In the genomic region with DNA sequence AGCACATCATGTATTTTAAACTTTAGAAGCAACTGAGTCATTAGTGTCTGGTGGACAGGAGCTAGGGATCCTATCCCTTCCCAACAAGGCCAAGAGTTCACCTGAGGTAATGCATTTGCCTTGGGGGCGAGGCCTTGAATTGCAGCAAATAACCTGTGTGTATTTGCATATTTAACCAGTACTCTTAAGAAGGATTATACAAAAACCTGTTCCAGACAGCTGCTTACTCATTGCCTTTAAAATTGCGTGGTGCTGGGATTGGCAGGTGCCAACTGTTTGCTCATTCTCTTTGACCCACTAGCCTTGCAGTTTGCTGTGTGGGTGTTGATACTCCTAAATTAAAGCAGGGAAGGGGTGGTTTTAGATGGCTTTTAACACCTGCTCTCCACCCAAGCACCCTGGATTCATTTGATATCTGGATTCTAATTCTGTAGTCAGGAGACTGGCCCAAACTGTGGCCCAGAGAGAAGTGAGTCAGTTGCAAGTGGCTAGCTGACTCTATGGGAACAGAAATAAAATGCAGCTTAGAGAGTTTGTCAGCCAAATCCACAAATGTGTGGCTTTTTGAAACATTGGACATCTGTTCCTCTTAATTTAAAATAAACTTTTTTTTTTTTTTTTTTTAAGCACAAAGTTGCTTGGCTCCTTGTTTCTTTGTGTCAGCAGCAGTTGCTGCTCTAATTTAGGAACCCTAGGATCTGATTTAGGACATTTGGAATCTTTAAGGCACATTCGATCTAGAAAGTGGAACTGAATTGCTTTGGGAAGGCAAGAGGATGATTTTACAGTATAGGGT, we compare ENCODE assay signal across 8 cellular contexts. TPM values are rescaled to one million over a fixed set of nuclear protein-coding genes. Genes with fewer than 3 reads are reported as not detected.
A peak's percentile ranks its signal among the peaks of the same experiment; 100 is the strongest.
DNase-seq lines count a peak whose midpoint lies in the region; ATAC-seq and TF ChIP-seq lines count a peak whose summit lies in the region.

No MANE protein-coding gene starts in this region.

- H3K9me3 ChIP-seq in AG04450 (ENCODE audit: control insufficient read depth, insufficient read depth, low read length) (no peaks in the 10 kb centered on the region), H9 (ENCODE audit: control insufficient read depth, low read depth, low read length) (no peaks in the 10 kb centered on the region)

- no peak overlapping the region for H3K4ac ChIP-seq in H9 (ENCODE audit: low read depth, low read length)

- H3K79me1 ChIP-seq in H9 (ENCODE audit: insufficient read depth, low read depth, low read length, poor library complexity, severe bottlenecking) = no peaks in the 10 kb centered on the region

- H2BK20ac ChIP-seq in H9 (ENCODE audit: low read depth, low read length, poor library complexity, severe bottlenecking) = no peak overlapping the region

- no peak overlapping the region for H2BK120ac ChIP-seq in H9 (ENCODE audit: low read depth, low read length, poor library complexity, severe bottlenecking)

- H3K4me3 ChIP-seq in AG04450 (ENCODE audit: low read depth, low read length) (no peak overlapping the region), skin epidermis (no peak overlapping the region)

- H3K9ac ChIP-seq in H9 (ENCODE audit: extremely low read depth, insufficient read length, low read length) = no peak overlapping the region

- H4K20me1 ChIP-seq in H9 (ENCODE audit: control insufficient read depth, insufficient read depth, insufficient read length) = no peaks in the 10 kb centered on the region

- peak overlapping the region; percentile 71 to 84 (median 79); a peak in 4 of 7 replicates for H3K27ac Mint-ChIP-seq in H9

- no peak overlapping the region for H4K5ac ChIP-seq in H9 (ENCODE audit: insufficient read length, low read depth, low read length)

- H3K4me2 ChIP-seq in H9 (ENCODE audit: insufficient read depth, insufficient read length, low read length) = no peak overlapping the region

- peaks cover 16 to 21% (median 21%) of the 10 kb centered on the region in 3 experiments; a peak in 6 of 7 replicates for H3K36me3 Mint-ChIP-seq in H9 (ENCODE audit: insufficient read depth in 1 of 3, low read depth in 3 of 3)

- H3K27me3 ChIP-seq in AG04450 (ENCODE audit: control insufficient read depth, insufficient read depth, low read length) = no peaks in the 10 kb centered on the region
- no peaks in the 10 kb centered on the region for H3K27me3 ChIP-seq in H9 (ENCODE audit: insufficient read depth, low read length)

- no peak overlapping the region for H4K91ac ChIP-seq in H9 (ENCODE audit: insufficient read length, low read depth, low read length)

- H3K79me2 ChIP-seq in H9 (ENCODE audit: insufficient read depth, low read length) = no peaks in the 10 kb centered on the region

- TF ChIP-seq CTCF in AG04450 (IDR thresholded peaks at IDR 0.05; ENCODE audit: low read depth, low read length) (no peak), H9 (conservative IDR thresholded peaks at IDR 0.05) (no peak)

- H2AK5ac ChIP-seq in H9 (ENCODE audit: insufficient read length, low read length) = no peak overlapping the region

- peaks cover 39 to 63% of the 10 kb centered on the region in 2 experiments for H3K4me1 Mint-ChIP-seq in H9

- no peak overlapping the region for H3K18ac ChIP-seq in H9 (ENCODE audit: insufficient read length, low read depth, low read length)

- POLR2A ChIA-PET in AG04450 (lab: Yijun Ruan, JAX) = interaction anchor here (0.6 to 10.8 kb wide), 7 partner anchors 8 to 92 kb away, joined by 3 to 221 read pairs (median 5); no protein-coding TSS in a partner anchor

- peaks cover 7% of the 10 kb centered on the region for H3K4me1 ChIP-seq in H9 (ENCODE audit: insufficient read depth, low read length)

- H4K8ac ChIP-seq in H9 (replicated peaks; ENCODE audit: insufficient read length, low read depth, low read length) = no peak overlapping the region

- no peaks in the 10 kb centered on the region for H3K27me3 Mint-ChIP-seq in H9 (ENCODE audit: low read depth)

- H2BK12ac ChIP-seq in H9 (ENCODE audit: insufficient read length, low read depth, low read length) = no peak overlapping the region

- H3K14ac ChIP-seq in H9 (ENCODE audit: insufficient read depth, low read length) = no peak overlapping the region

- ATAC-seq in left ventricle myocardium superior = peak; percentile 55
- no peak for ATAC-seq in GM18520 (IDR thresholded peaks at IDR 0.05; ENCODE audit: unreplicated experiment)

- no peak overlapping the region for H3T11ph ChIP-seq in H9 (ENCODE audit: low read length)

- H2AFZ ChIP-seq in H9 (ENCODE audit: low read length) = no peak overlapping the region

- H3K9me3 Mint-ChIP-seq in H9 = no peaks in the 10 kb centered on the region

- H2BK5ac ChIP-seq in H9 (ENCODE audit: insufficient read length, low read length) = no peak overlapping the region

- DNase-seq in AG04450 (ENCODE audit: low read depth, low spot score) = no peak
- peak; percentile 57 for DNase-seq in H9
- DNase-seq in NCI-H526 (lab: John Stamatoyannopoulos, UW) = peak; percentile 99
- peak; percentile 56 for DNase-seq in activated naive CD4-positive, alpha-beta T cell treated with anti-CD3 and anti-CD28 coated beads, Interleukin-2, amount 50 U/mL, for 16 hours
- DNase-seq in left ventricle myocardium superior = no peak
- no peak for DNase-seq in effector CD4-positive, alpha-beta T cell

- no peak overlapping the region for H3K56ac ChIP-seq in H9 (ENCODE audit: insufficient read length, low read depth, low read length)

- peaks cover 3% of the 10 kb centered on the region for H3K23me2 ChIP-seq in H9 (ENCODE audit: insufficient read length, low read depth, low read length, poor library complexity, severe bottlenecking)

- intact Hi-C loops in left ventricle myocardium superior (cut with micrococcal nuclease) = no loop called here

- H3K23ac ChIP-seq in H9 (ENCODE audit: insufficient read length, low read depth, low read length) = no peak overlapping the region

- no CpG with 5 or more reads among the region's 3 CpGs for WGBS in H9 (ENCODE audit: extremely low coverage, insufficient read length, low lambda C conversion rate)

- H3K27ac ChIP-seq in AG04450 (ENCODE audit: low read depth, low read length) (peak overlapping the region; percentile 96), H9 (ENCODE audit: insufficient read length, low read depth, low read length) (no peak overlapping the region), skin epidermis (peak overlapping the region in 20 of 21 experiments; percentile 78 to 100 (median 89))

- CTCF ChIA-PET in AG04450 (lab: Charles Lee) = interaction anchor here (3.5 kb wide), 1 partner anchor 14 kb away, joined by 24 read pairs; no protein-coding TSS in a partner anchor

- no peak overlapping the region for H2BK15ac ChIP-seq in H9 (ENCODE audit: low read depth, low read length)

- H3K4me3 Mint-ChIP-seq in H9 = no peak overlapping the region; a peak in 1 of 5 replicates

RNA-seq across cellular contexts. Expression of a gene that starts 47.0 kb away (rescaled TPM):
- 3.9 and 5.1 TPM in 2 replicates for polyA plus RNA-seq in AG04450 (2011; rRNA removed)
- polyA minus RNA-seq in AG04450 (2011; rRNA and poly(A)+ RNA removed) = 3.4 and 6.0 TPM in 2 replicates
- total RNA-seq in H9 (2021) (26.4 and 27.1 TPM in 2 replicates), left ventricle myocardium superior (6.6 TPM)

RNA-seq across cellular contexts. Expression of a gene that starts 47.1 kb away (rescaled TPM):
- polyA plus RNA-seq in AG04450 (2011; rRNA removed) = 19.1 and 21.9 TPM in 2 replicates
- 15.7 and 21.8 TPM in 2 replicates for polyA minus RNA-seq in AG04450 (2011; rRNA and poly(A)+ RNA removed)
- total RNA-seq in H9 (2021) (28.7 and 36.1 TPM in 2 replicates), left ventricle myocardium superior (23.4 TPM)

Comparison
In these comparisons a context has a peak if more than half of its experiments do, and no peak if none do; other contexts are left out.
1. DNase-seq: peak in H9 (single experiment), NCI-H526 (2 of 2) and activated naive CD4-positive, alpha-beta T cell treated with anti-CD3 and anti-CD28 coated beads, Interleukin-2, amount 50 U/mL, for 16 hours (single experiment); none in AG04450 (single experiment), left ventricle myocardium superior (single experiment) and effector CD4-positive, alpha-beta T cell (single experiment).